Comparison of ENCODE assay signal across 1 cellular context in the genomic region with DNA sequence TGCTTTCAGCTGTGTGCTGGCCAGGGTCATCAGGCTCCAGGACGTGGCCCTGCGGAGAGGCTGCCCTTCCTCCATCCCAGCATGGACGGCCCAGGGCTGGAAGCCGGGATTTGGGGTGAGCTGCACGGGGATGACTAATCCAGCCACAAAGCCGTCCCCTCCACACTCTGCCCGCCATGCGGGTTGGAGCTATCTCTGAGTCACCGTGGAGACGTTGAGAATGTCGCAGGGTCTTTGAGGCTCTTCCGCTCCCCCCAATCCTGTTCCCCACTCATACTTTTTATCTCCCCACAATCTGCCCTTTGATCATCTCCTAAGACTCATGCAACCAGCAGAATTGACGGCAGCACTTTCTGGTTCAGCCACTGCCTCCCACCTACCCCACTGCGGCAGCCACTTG.
TF ChIP-seq lines count a peak whose summit lies in the region.

No MANE protein-coding gene starts in this region.

TF ChIP-seq in IMR-90, 13 proteins besides CTCF, POLR2A, EP300 and RAD21:
- 0 out of 2 replicates have a peak, but pooled peaks have one; percentile 10 for TF ChIP-seq BHLHE40 (IDR thresholded peaks at IDR 0.05; ENCODE audit: low read depth, low read length)
